ENCODE assay signal across 1 cellular context in the genomic region with DNA sequence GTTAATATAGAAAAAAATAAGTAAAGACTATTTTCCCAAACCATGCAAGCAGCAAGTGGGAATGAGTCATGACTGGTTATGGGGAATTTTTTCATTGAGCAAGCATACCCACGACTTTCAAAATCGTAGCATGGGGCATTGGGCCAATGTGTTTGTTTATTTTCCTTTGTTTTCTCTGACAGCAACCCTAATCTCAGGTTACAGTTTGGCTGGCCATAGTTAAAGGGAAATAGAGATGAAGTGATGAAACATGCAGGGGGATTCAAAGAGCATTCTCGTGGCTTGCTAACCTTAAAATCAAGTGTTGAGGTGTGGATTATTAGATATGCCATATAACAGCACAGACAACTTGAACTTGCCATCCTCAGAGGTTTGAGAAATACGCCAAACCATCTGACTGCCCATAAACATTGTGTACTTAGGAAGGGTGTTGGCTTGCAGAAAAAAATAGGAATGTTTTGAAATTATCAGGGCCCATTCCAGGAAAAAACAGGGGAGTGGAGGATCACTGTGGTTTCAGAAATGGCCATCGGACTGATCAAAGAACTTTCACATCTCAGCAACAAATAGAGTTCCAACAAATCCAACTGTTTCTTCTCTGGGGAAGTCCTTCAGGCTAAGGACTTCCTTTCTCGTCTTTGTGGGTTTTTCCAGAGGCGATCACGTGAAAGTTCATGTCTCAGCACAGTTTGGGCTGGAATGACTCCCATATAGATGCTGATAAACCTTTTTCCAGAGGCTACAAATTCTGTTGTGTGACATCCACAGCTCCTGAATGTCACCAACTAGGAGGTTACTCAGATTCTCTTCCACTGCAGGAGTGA.
TF ChIP-seq lines count a peak whose summit lies in the region.

No MANE protein-coding gene starts in this region.

TF ChIP-seq in GM23338, 12 proteins besides CTCF, POLR2A, EP300 and RAD21 (continued from another document):
- TF ChIP-seq, protein P1, sequence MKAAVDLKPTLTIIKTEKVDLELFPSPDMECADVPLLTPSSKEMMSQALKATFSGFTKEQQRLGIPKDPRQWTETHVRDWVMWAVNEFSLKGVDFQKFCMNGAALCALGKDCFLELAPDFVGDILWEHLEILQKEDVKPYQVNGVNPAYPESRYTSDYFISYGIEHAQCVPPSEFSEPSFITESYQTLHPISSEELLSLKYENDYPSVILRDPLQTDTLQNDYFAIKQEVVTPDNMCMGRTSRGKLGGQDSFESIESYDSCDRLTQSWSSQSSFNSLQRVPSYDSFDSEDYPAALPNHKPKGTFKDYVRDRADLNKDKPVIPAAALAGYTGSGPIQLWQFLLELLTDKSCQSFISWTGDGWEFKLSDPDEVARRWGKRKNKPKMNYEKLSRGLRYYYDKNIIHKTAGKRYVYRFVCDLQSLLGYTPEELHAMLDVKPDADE (IDR thresholded peaks at IDR 0.05): no peak
- TF ChIP-seq CREB1 (CRISPR knock-in tag; IDR thresholded peaks at IDR 0.05; ENCODE audit: low read depth) (no peak), NANOG (IDR thresholded peaks at IDR 0.05; ENCODE audit: borderline replicate concordance) (no peak)
